In genomic region chr9:75488082-75488713, GRCh38 we compare ENCODE assay signal across 20 cellular contexts.
"Had no signal": no experiment of that assay in that cellular context is flagged by ENCODE, and none has a peak within 500 bp of the region (broad histone marks: within the 10 kb centered on the region; RNA-seq: fewer than 3 reads in every experiment).

No MANE protein-coding gene starts in this region.

- H3K36me3 Mint-ChIP-seq: natural killer cell treated with Interleukin-12 subunit alpha and Interleukin-12 subunit beta and Interleukin-15 and Interleukin-18, amount 100 ng/mL, for 72 hours had no signal

- H3K27me3 ChIP-seq: heart left ventricle, sigmoid colon, testis had no signal

- DNase-seq: activated CD4-positive, alpha-beta T cell treated with anti-CD3 and anti-CD28 coated beads for 1 hour; activated CD4-positive, alpha-beta T cell treated with anti-CD3 and anti-CD28 coated beads, Interleukin-2, amount 50 U/mL, for 4 hours; activated naive CD4-positive, alpha-beta T cell treated with Interleukin-2 at 50 U/mL for 16 hours; dermis blood vessel endothelial cell; foreskin melanocyte; immature natural killer cell; mesenchymal stem cell; occipital lobe; sigmoid colon; stimulated activated CD4-positive, alpha-beta T cell treated with anti-CD3 and anti-CD28 coated beads, Interleukin-1b, Interleukin-23, amount 100 ng/mL, for 48 hours; stimulated activated naive CD8-positive, alpha-beta T cell treated with anti-CD3 and anti-CD28 coated beads, Interleukin-15, amount 100 ng/mL, for 72 hours; T-helper 1 cell; T1000; testis had no signal

- ATAC-seq: activated T-helper 17 cell treated with anti-CD3 and anti-CD28 coated beads, Interleukin-2, amount 50 U/mL, for 72 hours; left lobe of liver; natural killer cell treated with Interleukin-12 subunit alpha and Interleukin-12 subunit beta and Interleukin-15 and Interleukin-18, amount 100 ng/mL, for 72 hours; stimulated activated naive CD8-positive, alpha-beta T cell treated with anti-CD3 and anti-CD28 coated beads, Interleukin-15, amount 100 ng/mL, for 72 hours had no signal

- H3K27me3 Mint-ChIP-seq: activated T-helper 17 cell treated with anti-CD3 and anti-CD28 coated beads, Interleukin-2, amount 50 U/mL, for 72 hours; natural killer cell treated with Interleukin-12 subunit alpha and Interleukin-12 subunit beta and Interleukin-15 and Interleukin-18, amount 100 ng/mL, for 72 hours had no signal

- H3K9me3 Mint-ChIP-seq: activated T-helper 17 cell treated with anti-CD3 and anti-CD28 coated beads, Interleukin-2, amount 50 U/mL, for 72 hours had no signal

- H3K27ac Mint-ChIP-seq: activated T-helper 17 cell treated with anti-CD3 and anti-CD28 coated beads, Interleukin-2, amount 50 U/mL, for 72 hours; immature natural killer cell; natural killer cell treated with Interleukin-12 subunit alpha and Interleukin-12 subunit beta and Interleukin-15 and Interleukin-18, amount 100 ng/mL, for 72 hours; stimulated activated naive CD8-positive, alpha-beta T cell treated with anti-CD3 and anti-CD28 coated beads, Interleukin-15, amount 100 ng/mL, for 72 hours had no signal

- H3K4me3 ChIP-seq: heart left ventricle, prostate gland, sigmoid colon, testis had no signal

- H3K4me1 ChIP-seq: prostate gland, sigmoid colon, testis had no signal

- H3K27ac ChIP-seq: epithelial cell of prostate, heart left ventricle, prostate gland, sigmoid colon, testis had no signal

- H3K4me3 Mint-ChIP-seq: activated T-helper 17 cell treated with anti-CD3 and anti-CD28 coated beads, Interleukin-2, amount 50 U/mL, for 72 hours; immature natural killer cell; natural killer cell treated with Interleukin-12 subunit alpha and Interleukin-12 subunit beta and Interleukin-15 and Interleukin-18, amount 100 ng/mL, for 72 hours; stimulated activated naive CD8-positive, alpha-beta T cell treated with anti-CD3 and anti-CD28 coated beads, Interleukin-15, amount 100 ng/mL, for 72 hours had no signal

- H3K36me3 ChIP-seq: heart left ventricle, prostate gland, sigmoid colon had no signal

- H3K4me1 Mint-ChIP-seq: activated T-helper 17 cell treated with anti-CD3 and anti-CD28 coated beads, Interleukin-2, amount 50 U/mL, for 72 hours; immature natural killer cell; stimulated activated naive CD8-positive, alpha-beta T cell treated with anti-CD3 and anti-CD28 coated beads, Interleukin-15, amount 100 ng/mL, for 72 hours had no signal

- H3K9me3 ChIP-seq: prostate gland, sigmoid colon, testis had no signal
